17 cellular contexts compared by ENCODE assay signal in genomic region chr7:4842302-4843064, GRCh38. TPM values are rescaled to one million over a fixed set of nuclear protein-coding genes. Genes with fewer than 3 reads are reported as not detected.
DNase-seq lines count a peak whose midpoint lies in the region; ATAC-seq and TF ChIP-seq lines count a peak whose summit lies in the region.
"Had no signal": no experiment of that assay in that cellular context is flagged by ENCODE, and none has a peak within 500 bp of the region (broad histone marks: within the 10 kb centered on the region; RNA-seq: fewer than 3 reads in every experiment).

No MANE protein-coding gene starts in this region.

- no peak overlapping the region for H4K5ac ChIP-seq in mesendoderm (ENCODE audit: low read length)

- no peak overlapping the region for H2BK15ac ChIP-seq in mesendoderm (replicated peaks; ENCODE audit: low read depth)

- H3K36me3 ChIP-seq in mesendoderm (ENCODE audit: control insufficient read depth, insufficient read depth, low read length) (no peaks in the 10 kb centered on the region), spleen (no peaks in the 10 kb centered on the region)
- H3K36me3 ChIP-seq: Peyer's patch, right lobe of liver had no signal

- H3K9ac ChIP-seq in mesendoderm (ENCODE audit: low read length) = no peak overlapping the region

- no peak overlapping the region for H3K18ac ChIP-seq in mesendoderm (ENCODE audit: low read length)

- no peaks in the 10 kb centered on the region for H3K27me3 ChIP-seq in mesendoderm (ENCODE audit: insufficient read depth, low read length, poor library complexity)
- H3K27me3 ChIP-seq in spleen (replicated peaks in 1 of 7) = peaks cover 0 to 33% (median 0%) of the 10 kb centered on the region in 7 donors
- H3K27me3 ChIP-seq: Peyer's patch, right lobe of liver had no signal

- no peaks in the 10 kb centered on the region for H3K9me3 ChIP-seq in spleen
- H3K9me3 ChIP-seq: Caco-2, Peyer's patch, right lobe of liver had no signal

- H2AK5ac ChIP-seq in mesendoderm (ENCODE audit: low read length) = no peak overlapping the region

- no peak overlapping the region for H2BK120ac ChIP-seq in mesendoderm (ENCODE audit: low read depth, low read length)

- H3K23ac ChIP-seq in mesendoderm (ENCODE audit: low read length) = no peak overlapping the region

- peak; percentile 15 to 73 for ATAC-seq in left cardiac atrium
- no peak for ATAC-seq in GM21825 (IDR thresholded peaks at IDR 0.05; ENCODE audit: unreplicated experiment)

- H2BK5ac ChIP-seq in mesendoderm (ENCODE audit: low read length) = no peak overlapping the region

- H4K8ac ChIP-seq in mesendoderm (ENCODE audit: low read depth, low read length) = no peak overlapping the region

- peak overlapping the region; percentile 15 for H3K56ac ChIP-seq in mesendoderm (ENCODE audit: low read length)

- intact Hi-C loops in left cardiac atrium (cut with DNase I) (no loop called here), spleen (cut with DNase I; ENCODE audit: low total_unique reads) (no loop called here)

- DNase-seq in cardiac fibroblast (ENCODE audit: low read depth in 2 of 2) = peak; percentile 5 to 40
- DNase-seq in left cardiac atrium = peak; percentile 70
- DNase-seq in mesendoderm = no peak
- peak; percentile 63 for DNase-seq in spleen
- DNase-seq in NCI-H1092 (lab: John Stamatoyannopoulos, UW) = no peak
- no peak for DNase-seq in hypothalamus (lab: John Stamatoyannopoulos, UW)
- DNase-seq in nucleus accumbens (lab: John Stamatoyannopoulos, UW) = no peak
- DNase-seq: activated CD4-positive, alpha-beta memory T cell treated with anti-CD3 and anti-CD28 coated beads, Interleukin-2, amount 10 ng/mL, durations not matched to agents 7 days and 5 days; activated naive CD8-positive, alpha-beta T cell treated with anti-CD3 and anti-CD28 coated beads for 36 hours; Caco-2; hippocampal formation; NCI-H1417; NCI-H2171 treated with DMSO at 0.1 percent for 48 hours; Peyer's patch; right lobe of liver; stimulated activated CD4-positive, alpha-beta T cell treated with anti-CD3 and anti-CD28 coated beads, Interleukin-4, amount 100 ng/mL, for 1 hour had no signal

- no peak overlapping the region for H3K27ac ChIP-seq in mesendoderm (ENCODE audit: low read depth, low read length)
- peak overlapping the region in 2 of 8 donors; percentile 43 to 45 for H3K27ac ChIP-seq in spleen
- H3K27ac ChIP-seq: Peyer's patch, right lobe of liver had no signal

- H3K4me3 ChIP-seq in cardiac fibroblast (replicated peaks in 1 of 2; ENCODE audit: low read depth in 2 of 2, low read length in 2 of 2) = no peak overlapping the region
- H3K4me3 ChIP-seq in mesendoderm (ENCODE audit: low read length) = no peak overlapping the region
- no peak overlapping the region for H3K4me3 ChIP-seq in spleen
- H3K4me3 ChIP-seq: Peyer's patch, right lobe of liver had no signal

- no peak for TF ChIP-seq POLR2A in spleen (IDR thresholded peaks at IDR 0.05)

- TF ChIP-seq CTCF in cardiac fibroblast (IDR thresholded peaks at IDR 0.05; ENCODE audit: low read depth, low read length) (no peak), spleen (IDR thresholded peaks at IDR 0.05 in 8 of 11, conservative IDR thresholded peaks at IDR 0.05 in 3 of 11) (no peak)

- H3K4ac ChIP-seq in mesendoderm (ENCODE audit: low read depth, low read length) = no peak overlapping the region

- H3K79me1 ChIP-seq in mesendoderm (ENCODE audit: low read length) = peaks cover under 1% of the 10 kb centered on the region

- H3K4me1 ChIP-seq in mesendoderm (ENCODE audit: control insufficient read depth, low read depth, low read length) (no peaks in the 10 kb centered on the region), spleen (peaks cover 0 to 4% (median 0%) of the 10 kb centered on the region in 6 donors)
- H3K4me1 ChIP-seq: Caco-2, Peyer's patch, right lobe of liver had no signal

- H3K79me2 ChIP-seq in mesendoderm (ENCODE audit: control insufficient read depth, insufficient read depth, low read length) = no peaks in the 10 kb centered on the region

- H3K4me2 ChIP-seq in mesendoderm (ENCODE audit: low read length) = no peak overlapping the region

- no CpG with 5 or more reads among the region's 23 CpGs for WGBS in mesendoderm (ENCODE audit: extremely low coverage, insufficient coverage, low lambda C conversion rate)
- 58 to 78% (median 71%) methylated on average over 22 to 23 of the region's 23 CpGs for WGBS in spleen, 5 donors

RNA-seq across cellular contexts. Expression of gene PAPOLB, which starts 19.3 kb away (rescaled TPM):
- total RNA-seq in left cardiac atrium = under 1 TPM; 0.06 to 0.26 TPM
- not detected for polyA plus RNA-seq in mesendoderm (2013, experiment 1 of 2)
- 0.01 TPM for polyA plus RNA-seq in mesendoderm (2013, experiment 2 of 2)
- total RNA-seq in spleen = under 1 TPM in 3 of 7 donors, not detected in 4; 0.15 to 0.34 (median 0.26) TPM
- polyA plus RNA-seq in spleen = not detected
- total RNA-seq: activated CD4-positive, alpha-beta memory T cell treated with anti-CD3 and anti-CD28 coated beads, Interleukin-2, amount 10 ng/mL, durations not matched to agents 7 days and 5 days; Caco-2; Peyer's patch; right lobe of liver had no signal

RNA-seq across cellular contexts. Expression of gene RADIL, which starts 41.0 kb away (rescaled TPM):
- total RNA-seq in left cardiac atrium = 1 to 10 TPM; 6.8 to 7.8 TPM
- polyA plus RNA-seq in mesendoderm (2013, experiment 1 of 2) = 1.6 TPM
- polyA plus RNA-seq in mesendoderm (2013, experiment 2 of 2) = 1.4 TPM
- 1 to 10 TPM in 6 of 7 donors, under 1 TPM in 1; 0.74 to 2.8 (median 1.7) TPM for total RNA-seq in spleen
- under 1 TPM; 0.24 to 0.93 (median 0.63) TPM for polyA plus RNA-seq in spleen
- total RNA-seq: Caco-2 had no signal

Comparison
In these comparisons a context has a peak if more than half of its experiments do, and no peak if none do; other contexts are left out.
1. DNase-seq: peak in cardiac fibroblast (2 of 2), left cardiac atrium (single experiment) and spleen (single experiment); none in mesendoderm (single experiment), NCI-H1092 (single experiment), hypothalamus (0 of 51) and nucleus accumbens (0 of 56).